21 cellular contexts compared by ENCODE assay signal in genomic region chr14:99735189-99736135, GRCh38. TPM values are rescaled to one million over a fixed set of nuclear protein-coding genes. Genes with fewer than 3 reads are reported as not detected.
DNase-seq lines count a peak whose midpoint lies in the region; ATAC-seq and TF ChIP-seq lines count a peak whose summit lies in the region.
"Had no signal": no experiment of that assay in that cellular context is flagged by ENCODE, and none has a peak within 500 bp of the region (broad histone marks: within the 10 kb centered on the region; RNA-seq: fewer than 3 reads in every experiment).

No MANE protein-coding gene starts in this region.

- no peak overlapping the region for H3K4me2 ChIP-seq in mesendoderm (ENCODE audit: low read length)

- peaks cover 65% of the 10 kb centered on the region for H3K27me3 Mint-ChIP-seq in T-helper 17 cell

- no peak overlapping the region for H3K23ac ChIP-seq in mesendoderm (ENCODE audit: low read length)

- H3K4ac ChIP-seq in mesendoderm (ENCODE audit: low read depth, low read length), result no peak overlapping the region

- no peak overlapping the region for H4K8ac ChIP-seq in mesendoderm (ENCODE audit: low read depth, low read length)

- H3K18ac ChIP-seq in mesendoderm (ENCODE audit: low read length), result no peak overlapping the region

- no peak for TF ChIP-seq CTCF in BE2C (IDR thresholded peaks at IDR 0.05; ENCODE audit: low read depth, low read length)

- H3K27me3 ChIP-seq in BE2C (no peaks in the 10 kb centered on the region; the same call in 1 of the 2 replicates), mesendoderm (ENCODE audit: insufficient read depth, low read length, poor library complexity) (no peaks in the 10 kb centered on the region)
- H3K27me3 ChIP-seq: dorsolateral prefrontal cortex had no signal

- H3K9me3 ChIP-seq in BE2C, result no peaks in the 10 kb centered on the region
- H3K9me3 ChIP-seq in T-helper 17 cell (ENCODE audit: control insufficient read depth, low read length, poor library complexity, severe bottlenecking), result no peaks in the 10 kb centered on the region
- H3K9me3 ChIP-seq: HAP-1 had no signal

- intact Hi-C loops in left cardiac atrium (cut with DNase I), result no loop called here
- intact Hi-C loops in posterior vena cava (cut with DNase I), result loop anchor here in 1 of 2 donors (10.0 kb wide), 1 partner anchor 69 kb away; no protein-coding TSS in a partner anchor

- no peak overlapping the region for H3K56ac ChIP-seq in mesendoderm (ENCODE audit: low read length)

- no peak overlapping the region for H3K27ac Mint-ChIP-seq in T-helper 17 cell
- H3K27ac Mint-ChIP-seq: activated T-helper 1 cell treated with anti-CD3 and anti-CD28 coated beads, Interleukin-12 subunit alpha, Interleukin-12 subunit beta, Interleukin-2, Interleukin-4 antibody, amounts not matched to agents 30 ng/mL and 10 ng/mL and 1 ng/mL, durations not matched to agents 14 hours and 24 hours and 36 hours; CD4-positive, alpha-beta memory T cell; IgD-negative memory B cell had no signal

- no peaks in the 10 kb centered on the region for H3K36me3 Mint-ChIP-seq in T-helper 17 cell (ENCODE audit: low read depth)
- H3K36me3 Mint-ChIP-seq: CD4-positive, alpha-beta memory T cell; IgD-negative memory B cell had no signal

- H3K9ac ChIP-seq in mesendoderm (ENCODE audit: low read length), result no peak overlapping the region

- no peaks in the 10 kb centered on the region for H3K79me2 ChIP-seq in mesendoderm (ENCODE audit: control insufficient read depth, insufficient read depth, low read length)

- no peak overlapping the region for H3K27ac ChIP-seq in mesendoderm (ENCODE audit: low read depth, low read length)
- H3K27ac ChIP-seq: foreskin keratinocyte had no signal

- no CpG with 5 or more reads among the region's 13 CpGs for WGBS in mesendoderm (ENCODE audit: extremely low coverage, insufficient coverage, low lambda C conversion rate)

- no peaks in the 10 kb centered on the region for H3K79me1 ChIP-seq in mesendoderm (ENCODE audit: low read length)

- H2BK5ac ChIP-seq in mesendoderm (ENCODE audit: low read length), result no peak overlapping the region

- peak; percentile 6 for DNase-seq in BE2C
- DNase-seq in T-helper 17 cell, result no peak
- peak; percentile 20 for DNase-seq in left cardiac atrium
- DNase-seq in posterior vena cava (ENCODE audit: low spot score), result peak; percentile 47
- no peak for DNase-seq in mesendoderm
- DNase-seq in LoVo (ENCODE audit: low spot score), result no peak
- no peak for DNase-seq in cerebellar cortex (ENCODE audit: low spot score)
- DNase-seq: activated CD4-positive, alpha-beta T cell treated with anti-CD3 and anti-CD28 coated beads for 1 hour; CD4-positive, alpha-beta memory T cell; foreskin keratinocyte; NCI-H2029; occipital lobe; small intestine; stimulated activated CD4-positive, alpha-beta T cell treated with anti-CD3 and anti-CD28 coated beads, Interleukin-4, amount 100 ng/mL, for 4 hours; T1000 had no signal

- H2AK5ac ChIP-seq in mesendoderm (ENCODE audit: low read length), result no peak overlapping the region

- peak overlapping the region; percentile 49 for H3K4me3 Mint-ChIP-seq in T-helper 17 cell
- H3K4me3 Mint-ChIP-seq: activated T-helper 1 cell treated with anti-CD3 and anti-CD28 coated beads, Interleukin-12 subunit alpha, Interleukin-12 subunit beta, Interleukin-2, Interleukin-4 antibody, amounts not matched to agents 30 ng/mL and 10 ng/mL and 1 ng/mL, durations not matched to agents 14 hours and 24 hours and 36 hours; CD4-positive, alpha-beta memory T cell; IgD-negative memory B cell had no signal

- peaks cover 2% of the 10 kb centered on the region for H3K4me1 Mint-ChIP-seq in T-helper 17 cell
- H3K4me1 Mint-ChIP-seq: CD4-positive, alpha-beta memory T cell; IgD-negative memory B cell had no signal

- ATAC-seq in T-helper 17 cell (no peak), left cardiac atrium (no peak), HG03354 (IDR thresholded peaks at IDR 0.05; ENCODE audit: poor library complexity, severe bottlenecking, unreplicated experiment) (no peak)
- ATAC-seq: foreskin keratinocyte, SK-N-SH treated with all-trans-retinoic acid at 6 μM for 48 hours had no signal

- no peak overlapping the region for H2BK120ac ChIP-seq in mesendoderm (ENCODE audit: low read depth, low read length)

- H4K5ac ChIP-seq in mesendoderm (ENCODE audit: low read length), result no peak overlapping the region

- H3K4me1 ChIP-seq in BE2C (peaks cover 6% of the 10 kb centered on the region), mesendoderm (ENCODE audit: control insufficient read depth, low read depth, low read length) (peaks cover 2% of the 10 kb centered on the region)
- H3K4me1 ChIP-seq: foreskin keratinocyte had no signal

- H3K4me3 ChIP-seq in BE2C (ENCODE audit: low read depth, low read length) (no peak overlapping the region), mesendoderm (ENCODE audit: low read length) (no peak overlapping the region)
- H3K4me3 ChIP-seq: HAP-1 had no signal

- H2BK15ac ChIP-seq in mesendoderm (replicated peaks; ENCODE audit: low read depth), result no peak overlapping the region

- H3K36me3 ChIP-seq in BE2C (no peaks in the 10 kb centered on the region), mesendoderm (ENCODE audit: control insufficient read depth, insufficient read depth, low read length) (no peaks in the 10 kb centered on the region)
- H3K36me3 ChIP-seq: HAP-1 had no signal

RNA-seq across cellular contexts. Expression of gene CYP46A1, which starts 51.4 kb away (rescaled TPM):
- polyA plus RNA-seq in BE2C (2012; ENCODE audit: insufficient read depth, insufficient read length, low read depth), result 0.26 TPM
- total RNA-seq in T-helper 17 cell (under 1 TPM; 0.15 to 0.29 TPM), left cardiac atrium (1 to 10 TPM; 4.1 to 4.7 TPM), posterior vena cava (1 to 10 TPM; 1.3 TPM)
- polyA plus RNA-seq in mesendoderm (2013, experiment 1 of 2), result 0.14 TPM
- 0.11 TPM for polyA plus RNA-seq in mesendoderm (2013, experiment 2 of 2)
- total RNA-seq: activated T-helper 1 cell treated with anti-CD3 and anti-CD28 coated beads, Interleukin-12 subunit alpha, Interleukin-12 subunit beta, Interleukin-2, Interleukin-4 antibody, amounts not matched to agents 30 ng/mL and 10 ng/mL and 1 ng/mL, durations not matched to agents 14 hours and 24 hours and 36 hours had no signal
- polyA plus RNA-seq: CD4-positive, alpha-beta memory T cell; IgD-negative memory B cell had no signal

RNA-seq across cellular contexts. Expression of gene EML1, which starts 57.8 kb away (rescaled TPM):
- polyA plus RNA-seq in BE2C (2012; ENCODE audit: insufficient read depth, insufficient read length, low read depth), result 19.2 TPM
- total RNA-seq in T-helper 17 cell (under 1 TPM in 1 of 2 donors, not detected in 1; 0.27 TPM), left cardiac atrium (10 to 100 TPM; 23.7 to 24.6 TPM), posterior vena cava (10 to 100 TPM; 83.1 to 92.6 TPM)
- polyA plus RNA-seq in mesendoderm (2013, experiment 1 of 2), result 4.8 TPM
- 5.6 TPM for polyA plus RNA-seq in mesendoderm (2013, experiment 2 of 2)
- polyA plus RNA-seq: CD4-positive, alpha-beta memory T cell; IgD-negative memory B cell had no signal

Comparison
In these comparisons a context has a peak if more than half of its experiments do, and no peak if none do; other contexts are left out.
1. DNase-seq: peak in BE2C (single experiment), left cardiac atrium (single experiment) and posterior vena cava (single experiment); none in T-helper 17 cell (0 of 3), mesendoderm (single experiment), LoVo (single experiment) and cerebellar cortex (single experiment).
2. RNA of gene EML1, which starts 57.8 kb away (total RNA-seq): 83.1 to 92.6 TPM in posterior vena cava and 23.7 to 24.6 TPM in left cardiac atrium; 0.27 TPM in T-helper 17 cell; every median in the first group is over 10 times any median in the second.